ENCODE assay signal across 8 cellular contexts in genomic region chr1:27606708-27607238, GRCh38. TPM values are rescaled to one million over a fixed set of nuclear protein-coding genes. Genes with fewer than 3 reads are reported as not detected.
DNase-seq lines count a peak whose midpoint lies in the region; ATAC-seq, FAIRE-seq and TF ChIP-seq lines count a peak whose summit lies in the region.

No MANE protein-coding gene starts in this region.

- TF ChIP-seq EP300 in GM12878 (IDR thresholded peaks at IDR 0.05; ENCODE audit: borderline replicate concordance in 1 of 2, control insufficient read depth in 1 of 2, low read depth in 2 of 2, low read length in 2 of 2), result no peak

- H3K27me3 Mint-ChIP-seq in CD8-positive, alpha-beta memory T cell, result no peaks in the 10 kb centered on the region
- H3K27me3 Mint-ChIP-seq in mesothelial cell of epicardium (ENCODE audit: low read depth), result no peaks in the 10 kb centered on the region

- SMC1A ChIA-PET in GM12878 (lab: Charles Lee; ENCODE audit: uncharacterized antibody, unreplicated experiment), result interaction anchor here (0.6 to 9.2 kb wide), 32 partner anchors 10 to 561 kb away, joined by 3 to 248 read pairs (median 5); partner anchors contain the start of gene IFI6

- no peaks in the 10 kb centered on the region for H3K9me3 Mint-ChIP-seq in CD8-positive, alpha-beta memory T cell
- no peaks in the 10 kb centered on the region for H3K9me3 Mint-ChIP-seq in mesothelial cell of epicardium

- H3K27ac ChIP-seq in CD8-positive, alpha-beta memory T cell (ENCODE audit: low read depth, low read length), result no peak overlapping the region
- H3K27ac ChIP-seq in GM12878 (ENCODE audit: control insufficient read depth, insufficient read depth), result no peak overlapping the region

- no peak for TF ChIP-seq CTCF in GM12878 (IDR thresholded peaks at IDR 0.05 in 2 of 3, conservative IDR thresholded peaks at IDR 0.05 in 1 of 3; ENCODE audit: control insufficient read depth in 2 of 3, extremely low read depth in 1 of 3, insufficient read depth in 1 of 3, low read depth in 3 of 3, low read length in 3 of 3)
- no peak for TF ChIP-seq CTCF in mesothelial cell of epicardium (IDR thresholded peaks at IDR 0.05; ENCODE audit: unreplicated experiment)

- DNase-seq in CD8-positive, alpha-beta memory T cell, result no peak
- DNase-seq in LHCN-M2 (ENCODE audit: low read depth) (peak; percentile 49), GM12878 (ENCODE audit: low read depth, low spot score) (no peak), mesothelial cell of epicardium (ENCODE audit: low spot score in 2 of 2, unreplicated experiment in 2 of 2) (no peak), DMS153 (lab: John Stamatoyannopoulos, UW) (no peak), SW 1271 (lab: John Stamatoyannopoulos, UW) (no peak)
- DNase-seq in stimulated activated CD4-positive, alpha-beta T cell treated with anti-CD3 and anti-CD28 coated beads, Interleukin-12 subunit alpha, Interleukin-12 subunit beta, amount 100 ng/mL, for 4 hours, result no peak

- H3K4me3 Mint-ChIP-seq in CD8-positive, alpha-beta memory T cell, result peak overlapping the region in 3 of 7 donors; percentile 16 to 70 (median 57)
- H3K4me3 Mint-ChIP-seq in mesothelial cell of epicardium, result no peak overlapping the region

- no peak overlapping the region for H3K4me3 ChIP-seq in CD8-positive, alpha-beta memory T cell (ENCODE audit: low read length)
- no peak overlapping the region for H3K4me3 ChIP-seq in GM12878

- no peak overlapping the region for H2AFZ ChIP-seq in GM12878 (ENCODE audit: control insufficient read depth, low read depth, low read length)

- H3K36me3 Mint-ChIP-seq in CD8-positive, alpha-beta memory T cell, result peaks cover 0 to 2% (median 0%) of the 10 kb centered on the region in 3 donors
- no peaks in the 10 kb centered on the region for H3K36me3 Mint-ChIP-seq in mesothelial cell of epicardium

- peak overlapping the region in 5 of 8 donors; percentile 58 to 84 (median 74) for H3K27ac Mint-ChIP-seq in CD8-positive, alpha-beta memory T cell
- peak overlapping the region; percentile 82 for H3K27ac Mint-ChIP-seq in mesothelial cell of epicardium

- POLR2A ChIA-PET in CD8-positive, alpha-beta memory T cell (lab: Charles Lee), result interaction anchor here (1.0 to 1.5 kb wide), 2 partner anchors 53 to 56 kb away, joined by 3 to 5 read pairs; no protein-coding TSS in a partner anchor
- POLR2A ChIA-PET in GM12878 (lab: Charles Lee), result interaction anchor here (0.5 to 6.2 kb wide), 11 partner anchors 12 to 245 kb away, joined by 3 to 67 read pairs (median 6); partner anchors contain the start of genes STX12 and WASF2

- H3K4me1 ChIP-seq in CD8-positive, alpha-beta memory T cell (ENCODE audit: insufficient read depth, low read length), result peaks cover 57% of the 10 kb centered on the region
- peaks cover 51% of the 10 kb centered on the region for H3K4me1 ChIP-seq in GM12878 (ENCODE audit: control insufficient read depth, insufficient read depth, low read length)

- H3K4me1 Mint-ChIP-seq in CD8-positive, alpha-beta memory T cell, result peaks cover 12 to 32% (median 27%) of the 10 kb centered on the region in 3 donors
- peaks cover 31% of the 10 kb centered on the region for H3K4me1 Mint-ChIP-seq in mesothelial cell of epicardium

- BruUV-seq in GM12878 (replicated peaks; lab: Mats Ljungman, UMichigan), result no TSS peak

- CTCF ChIA-PET in CD8-positive, alpha-beta memory T cell (lab: Charles Lee), result interaction anchor here (0.6 to 8.7 kb wide), 33 partner anchors 11 to 312 kb away, joined by 3 to 127 read pairs (median 4); partner anchors contain the start of genes IFI6 and SYTL1
- CTCF ChIA-PET in GM12878 (lab: Yijun Ruan, JAX), result interaction anchor here (0.6 to 10.4 kb wide), 47 partner anchors 8 to 561 kb away, joined by 3 to 327 read pairs (median 6); partner anchors contain the start of genes GPR3, IFI6, MAP3K6 and STX12

- H3K4me2 ChIP-seq in GM12878 (ENCODE audit: control insufficient read depth, insufficient read depth), result peak overlapping the region; percentile 22; the same call in 1 of the 2 replicates

- RAD21 ChIA-PET in GM12878 (lab: Charles Lee; ENCODE audit: unreplicated experiment), result interaction anchor here (0.6 to 11.0 kb wide), 31 partner anchors 19 to 312 kb away, joined by 3 to 268 read pairs (median 4); partner anchors contain the start of genes FAM76A and IFI6

- H3K9ac ChIP-seq in GM12878 (ENCODE audit: control insufficient read depth, insufficient read depth, low read length), result no peak overlapping the region

- TF ChIP-seq POLR2A in GM12878 (IDR thresholded peaks at IDR 0.05; ENCODE audit: low read depth, low read length), result no peak

- WGBS in GM12878 (ENCODE audit: insufficient coverage, insufficient replicate concordance, low lambda C conversion rate, missing lambda C conversion rate), result 57% methylated on average over 3 of the region's 3 CpGs

- no peaks in the 10 kb centered on the region for H4K20me1 ChIP-seq in GM12878 (ENCODE audit: control insufficient read depth, insufficient read depth)

- ATAC-seq in GM12878 (no peak), HG02798 (IDR thresholded peaks at IDR 0.05; ENCODE audit: poor library complexity, unreplicated experiment) (no peak)

- intact Hi-C loops in GM12878 (cut with micrococcal nuclease; ENCODE audit: unreplicated experiment), result loop anchor here (1.0 to 10.0 kb wide), 5 partner anchors 38 to 214 kb away; partner anchors contain the start of gene GPR3

- H3K27me3 ChIP-seq in CD8-positive, alpha-beta memory T cell (ENCODE audit: insufficient read depth, low read length, poor library complexity, severe bottlenecking), result no peaks in the 10 kb centered on the region
- no peaks in the 10 kb centered on the region for H3K27me3 ChIP-seq in GM12878 (replicated peaks in 1 of 2; ENCODE audit: control insufficient read depth in 2 of 2, insufficient read depth in 2 of 2, low read length in 1 of 2)

- H3K36me3 ChIP-seq in CD8-positive, alpha-beta memory T cell (ENCODE audit: insufficient read depth, low read length), result no peaks in the 10 kb centered on the region
- peaks cover 0 to 3% of the 10 kb centered on the region in 2 experiments; a peak in 1 of 4 replicates for H3K36me3 ChIP-seq in GM12878 (ENCODE audit: control insufficient read depth in 2 of 2, insufficient read depth in 2 of 2, low read length in 1 of 2)

- H3K9me3 ChIP-seq in CD8-positive, alpha-beta memory T cell (ENCODE audit: low read length), result no peaks in the 10 kb centered on the region
- H3K9me3 ChIP-seq in GM12878 (replicated peaks; ENCODE audit: control insufficient read depth, insufficient read depth, low read length), result no peaks in the 10 kb centered on the region

- H3K79me2 ChIP-seq in GM12878 (ENCODE audit: control insufficient read depth, insufficient read depth, low read length), result peaks cover 1% of the 10 kb centered on the region; the same call in 1 of the 2 replicates

- no peak for TF ChIP-seq RAD21 in GM12878 (IDR thresholded peaks at IDR 0.05; ENCODE audit: insufficient read depth, low read depth, low read length)

- FAIRE-seq in GM12878 (lab: Jason Lieb, UNC), result no peak

- in situ Hi-C loops in GM12878 (cut with MboI), result loop anchor here (5.0 kb wide), 3 partner anchors 56 to 304 kb away; partner anchors contain the start of gene GPR3

TF ChIP-seq in GM12878, 131 proteins besides CTCF, POLR2A, EP300 and RAD21 (continues in another document):
- peak; percentile 3; the same call in 1 of the 2 replicates for TF ChIP-seq SMARCA5 (IDR thresholded peaks at IDR 0.05)
- TF ChIP-seq SMAD5 (IDR thresholded peaks at IDR 0.05; ENCODE audit: low read depth), result no peak

RNA-seq across cellular contexts. Expression of gene AHDC1, which starts 2.8 kb away (rescaled TPM):
- 10 to 100 TPM; 11.5 TPM for total RNA-seq in CD8-positive, alpha-beta memory T cell
- polyA plus RNA-seq in CD8-positive, alpha-beta memory T cell, result 1.9 TPM
- 33.5 and 40.4 TPM in 2 replicates for total RNA-seq in LHCN-M2 (2014; rRNA removed)
- polyA plus RNA-seq in LHCN-M2 (2012), result 37.3 TPM
- 19.7 and 22.3 TPM in 2 replicates for total RNA-seq in GM12878 (2013; cell fraction: nucleolus; rRNA removed)
- total RNA-seq in GM12878 (2014; rRNA removed), result 1.1 and 2.0 TPM in 2 replicates
- 0.85 and 1.1 TPM in 2 replicates for total RNA-seq in GM12878 (2014; rRNA removed; fragmentation: Illumina TruSeq; extraction: Trizol)
- 10.6 and 13.0 TPM in 2 replicates for total RNA-seq in GM12878 (2021)
- 2.3 TPM for polyA plus RNA-seq in GM12878 (2011; ENCODE audit: low read depth)
- polyA plus RNA-seq in GM12878 (2011; rRNA removed), result 1.1 and 1.2 TPM in 2 replicates
- 1.3 and 1.6 TPM in 2 replicates for polyA plus RNA-seq in GM12878 (2011; cell fraction: cytosol; rRNA removed)
- polyA plus RNA-seq in GM12878 (2011; cell fraction: nucleus; rRNA removed), result 7.1 and 10.9 TPM in 2 replicates
- 4.1 and 6.0 TPM in 2 replicates for polyA plus RNA-seq in GM12878 (2012)
- polyA plus RNA-seq in GM12878 (2014; fragmentation: Illumina TruSeq; extraction: Trizol), result 1.3 and 1.9 TPM in 2 replicates
- under 1 TPM; 0.21 to 0.26 TPM for polyA plus RNA-seq in GM12878 (2014; fragmentation: Nextera tagmentation; extraction: Ambion mirVana)
- 5.3 and 7.4 TPM in 2 replicates for polyA plus RNA-seq in GM12878 (2014; rRNA removed)
- polyA plus RNA-seq in GM12878 (2016; fragmentation: Nextera tagmentation; extraction: Ambion mirVana), result 1 to 10 TPM; 1.4 to 2.0 TPM
- 2.3 and 2.4 TPM in 2 replicates for polyA minus RNA-seq in GM12878 (2011; rRNA and poly(A)+ RNA removed)
- 2.8 and 4.8 TPM in 2 replicates for polyA minus RNA-seq in GM12878 (2011; cell fraction: cytosol; rRNA and poly(A)+ RNA removed)
- polyA minus RNA-seq in GM12878 (2011; cell fraction: nucleus; rRNA and poly(A)+ RNA removed), result 3.5 and 4.5 TPM in 2 replicates
- total RNA-seq in mesothelial cell of epicardium, result 71.4 to 73.5 TPM (median 72.1 TPM) in 3 replicates

RNA-seq across cellular contexts. Expression of gene FGR, which starts 28.2 kb away (rescaled TPM):
- total RNA-seq in CD8-positive, alpha-beta memory T cell, result 1 to 10 TPM; 1.6 to 1.8 TPM
- polyA plus RNA-seq in CD8-positive, alpha-beta memory T cell, result 49.6 TPM
- total RNA-seq in LHCN-M2 (2014; rRNA removed) (not detected in 2 replicates), GM12878 (2014; rRNA removed) (97.3 and 105 TPM in 2 replicates), GM12878 (2014; rRNA removed; fragmentation: Illumina TruSeq; extraction: Trizol) (53.3 and 54.3 TPM in 2 replicates), GM12878 (2021) (80.2 and 83.8 TPM in 2 replicates), mesothelial cell of epicardium (0.11 to 0.53 TPM (median 0.20 TPM) in 3 replicates)
- not detected for polyA plus RNA-seq in LHCN-M2 (2012)
- 199 and 205 TPM in 2 replicates for total RNA-seq in GM12878 (2013; cell fraction: nucleolus; rRNA removed)
- polyA plus RNA-seq in GM12878 (2011; ENCODE audit: low read depth), result 34.5 TPM
- polyA plus RNA-seq in GM12878 (2011; rRNA removed) (129 and 193 TPM in 2 replicates), GM12878 (2014; fragmentation: Illumina TruSeq; extraction: Trizol) (59.5 and 80.8 TPM in 2 replicates), GM12878 (2014; fragmentation: Nextera tagmentation; extraction: Ambion mirVana) (10 to 100 TPM; 10.9 to 13.1 TPM), GM12878 (2014; rRNA removed) (108 and 127 TPM in 2 replicates), GM12878 (2016; fragmentation: Nextera tagmentation; extraction: Ambion mirVana) (10 to 100 TPM; 60.1 to 68.6 TPM)
- polyA plus RNA-seq in GM12878 (2011; cell fraction: cytosol; rRNA removed), result 212 and 255 TPM in 2 replicates
- 826 and 1,005 TPM in 2 replicates for polyA plus RNA-seq in GM12878 (2011; cell fraction: nucleus; rRNA removed)
- polyA plus RNA-seq in GM12878 (2012), result 59.3 and 73.9 TPM in 2 replicates
- polyA minus RNA-seq in GM12878 (2011; rRNA and poly(A)+ RNA removed), result 91.0 and 144 TPM in 2 replicates
- polyA minus RNA-seq in GM12878 (2011; cell fraction: cytosol; rRNA and poly(A)+ RNA removed), result 35.3 and 38.5 TPM in 2 replicates
- polyA minus RNA-seq in GM12878 (2011; cell fraction: nucleus; rRNA and poly(A)+ RNA removed), result 102 and 127 TPM in 2 replicates

Comparison
In these comparisons a context has a peak if more than half of its experiments do, and no peak if none do; other contexts are left out.
1. RNA of gene FGR, which starts 28.2 kb away (total RNA-seq): 53.3 to 205 TPM in GM12878; 1.6 to 1.8 TPM in CD8-positive, alpha-beta memory T cell, 0.11 to 0.53 TPM in mesothelial cell of epicardium and not detected in LHCN-M2; every median in the first group is over 10 times any median in the second.